In genomic region chrX:44997888-44998287, GRCh38 we compare ENCODE assay signal across 12 cellular contexts.
DNase-seq lines count a peak whose midpoint lies in the region; ATAC-seq and TF ChIP-seq lines count a peak whose summit lies in the region.
"Had no signal": no experiment of that assay in that cellular context is flagged by ENCODE, and none has a peak within 500 bp of the region (broad histone marks: within the 10 kb centered on the region; RNA-seq: fewer than 3 reads in every experiment).

No MANE protein-coding gene starts in this region.

- intact Hi-C loops in activated CD4-positive, alpha-beta T cell treated with anti-CD3 and anti-CD28 coated beads for 36 hours (cut with DNase I, micrococcal nuclease), result loop anchor here (2.0 to 10.0 kb wide), 4 partner anchors 77 to 126 kb away; partner anchors contain the start of gene KDM6A (in 1 of the 2)
- intact Hi-C loops in right cardiac atrium (cut with DNase I), result no loop called here

- peak overlapping the region; percentile 85 for H3K27ac Mint-ChIP-seq in activated CD4-positive, alpha-beta T cell treated with anti-CD3 and anti-CD28 coated beads for 36 hours
- H3K27ac Mint-ChIP-seq in activated naive CD4-positive, alpha-beta T cell treated with anti-CD3 and anti-CD28 coated beads, Interleukin-2, amount 50 U/mL, for 72 hours, result peak overlapping the region; percentile 90 to 93
- peak overlapping the region; percentile 32 for H3K27ac Mint-ChIP-seq in progenitor cell of endocrine pancreas

- WGBS in right cardiac atrium, result 43% methylated on average over 1 of the region's 1 CpG

- H3K27me3 Mint-ChIP-seq in activated CD4-positive, alpha-beta T cell treated with anti-CD3 and anti-CD28 coated beads for 36 hours, result no peaks in the 10 kb centered on the region
- H3K27me3 Mint-ChIP-seq in progenitor cell of endocrine pancreas, result no peaks in the 10 kb centered on the region
- H3K27me3 Mint-ChIP-seq: IgD-negative memory B cell had no signal

- H3K27me3 ChIP-seq in right cardiac atrium (ENCODE audit: control insufficient read depth, insufficient read depth), result no peaks in the 10 kb centered on the region

- no peak for TF ChIP-seq CTCF in GM20000 (IDR thresholded peaks at IDR 0.05; ENCODE audit: extremely low read depth, missing control alignments)
- TF ChIP-seq CTCF in progenitor cell of endocrine pancreas (IDR thresholded peaks at IDR 0.05; ENCODE audit: unreplicated experiment), result no peak

- H3K36me3 Mint-ChIP-seq in activated CD4-positive, alpha-beta T cell treated with anti-CD3 and anti-CD28 coated beads for 36 hours (ENCODE audit: low read depth), result peaks cover 28% of the 10 kb centered on the region
- peaks cover 0 to 26% of the 10 kb centered on the region in 2 donors for H3K36me3 Mint-ChIP-seq in activated naive CD4-positive, alpha-beta T cell treated with anti-CD3 and anti-CD28 coated beads, Interleukin-2, amount 50 U/mL, for 72 hours
- H3K36me3 Mint-ChIP-seq in progenitor cell of endocrine pancreas (ENCODE audit: insufficient read depth), result peaks cover 26% of the 10 kb centered on the region

- peaks cover 5% of the 10 kb centered on the region for H3K9me3 Mint-ChIP-seq in activated CD4-positive, alpha-beta T cell treated with anti-CD3 and anti-CD28 coated beads for 36 hours (ENCODE audit: low read depth)
- peaks cover 0 to 8% of the 10 kb centered on the region in 2 donors for H3K9me3 Mint-ChIP-seq in activated naive CD4-positive, alpha-beta T cell treated with anti-CD3 and anti-CD28 coated beads, Interleukin-2, amount 50 U/mL, for 72 hours
- peaks cover 45% of the 10 kb centered on the region for H3K9me3 Mint-ChIP-seq in progenitor cell of endocrine pancreas (ENCODE audit: low read depth)

- POLR2A ChIA-PET in activated CD4-positive, alpha-beta T cell treated with anti-CD3 and anti-CD28 coated beads for 36 hours (lab: Charles Lee), result interaction anchor here (0.6 kb wide), 1 partner anchor 27 kb away, joined by 3 read pairs; no protein-coding TSS in a partner anchor

- no peaks in the 10 kb centered on the region for H3K9me3 ChIP-seq in right cardiac atrium (ENCODE audit: control insufficient read depth, low read length)
- H3K9me3 ChIP-seq: HAP-1 had no signal

- peaks cover 66% of the 10 kb centered on the region for H3K4me1 Mint-ChIP-seq in activated CD4-positive, alpha-beta T cell treated with anti-CD3 and anti-CD28 coated beads for 36 hours
- peaks cover 24% of the 10 kb centered on the region for H3K4me1 Mint-ChIP-seq in progenitor cell of endocrine pancreas (ENCODE audit: low read depth)

- H3K4me3 Mint-ChIP-seq in activated CD4-positive, alpha-beta T cell treated with anti-CD3 and anti-CD28 coated beads for 36 hours, result peak overlapping the region; percentile 13
- no peak overlapping the region for H3K4me3 Mint-ChIP-seq in progenitor cell of endocrine pancreas (ENCODE audit: low read depth)

- ATAC-seq in activated CD4-positive, alpha-beta T cell treated with anti-CD3 and anti-CD28 coated beads for 36 hours, result peak; percentile 32
- ATAC-seq in activated naive CD4-positive, alpha-beta T cell treated with anti-CD3 and anti-CD28 coated beads, Interleukin-2, amount 50 U/mL, for 72 hours, result no peak
- ATAC-seq in HG03139 (IDR thresholded peaks at IDR 0.05; ENCODE audit: unreplicated experiment) (no peak), GM21367 (IDR thresholded peaks at IDR 0.05; ENCODE audit: unreplicated experiment) (no peak), right cardiac atrium (no peak)

- no peak overlapping the region for H3K4me3 ChIP-seq in right cardiac atrium (ENCODE audit: low read length)
- H3K4me3 ChIP-seq: HAP-1 had no signal

- CTCF ChIA-PET in activated CD4-positive, alpha-beta T cell treated with anti-CD3 and anti-CD28 coated beads for 36 hours (lab: Charles Lee), result interaction anchor here (1.4 kb wide), 1 partner anchor 72 kb away, joined by 4 read pairs; no protein-coding TSS in a partner anchor

- DNase-seq in activated CD4-positive, alpha-beta T cell treated with anti-CD3 and anti-CD28 coated beads for 36 hours, result no peak
- no peak for DNase-seq in activated CD4-positive, alpha-beta T cell treated with anti-CD3 and anti-CD28 coated beads for 4 hours
- DNase-seq in GM20000 (ENCODE audit: low spot score) (peak; percentile 16), progenitor cell of endocrine pancreas (ENCODE audit: low spot score, unreplicated experiment) (no peak), right cardiac atrium (no peak)
- no peak for DNase-seq in activated naive CD4-positive, alpha-beta T cell treated with anti-CD3 and anti-CD28 coated beads, Interleukin-2, amount 50 U/mL, for 72 hours (ENCODE audit: low spot score in 2 of 2)
- DNase-seq: foreskin melanocyte, NCI-H2081 treated with DMSO at 0.1 percent for 48 hours had no signal

- H3K4me1 ChIP-seq in right cardiac atrium (ENCODE audit: control insufficient read depth, insufficient read depth, low read length), result no peaks in the 10 kb centered on the region

- H3K27ac ChIP-seq in right cardiac atrium (ENCODE audit: low read length), result no peak overlapping the region

Comparison
In these comparisons a context has a peak if more than half of its experiments do, and no peak if none do; other contexts are left out.
1. H3K27ac Mint-ChIP-seq: peak in every context shown above with its lines; median percentile 92 in activated naive CD4-positive, alpha-beta T cell treated with anti-CD3 and anti-CD28 coated beads, Interleukin-2, amount 50 U/mL, for 72 hours; 85 in activated CD4-positive, alpha-beta T cell treated with anti-CD3 and anti-CD28 coated beads for 36 hours; 32 in progenitor cell of endocrine pancreas.
2. intact Hi-C loops: an anchor here in activated CD4-positive, alpha-beta T cell treated with anti-CD3 and anti-CD28 coated beads for 36 hours (2.0 to 10.0 kb wide); none called in right cardiac atrium.